Comparison of ENCODE assay signal across 21 cellular contexts in the genomic region with DNA sequence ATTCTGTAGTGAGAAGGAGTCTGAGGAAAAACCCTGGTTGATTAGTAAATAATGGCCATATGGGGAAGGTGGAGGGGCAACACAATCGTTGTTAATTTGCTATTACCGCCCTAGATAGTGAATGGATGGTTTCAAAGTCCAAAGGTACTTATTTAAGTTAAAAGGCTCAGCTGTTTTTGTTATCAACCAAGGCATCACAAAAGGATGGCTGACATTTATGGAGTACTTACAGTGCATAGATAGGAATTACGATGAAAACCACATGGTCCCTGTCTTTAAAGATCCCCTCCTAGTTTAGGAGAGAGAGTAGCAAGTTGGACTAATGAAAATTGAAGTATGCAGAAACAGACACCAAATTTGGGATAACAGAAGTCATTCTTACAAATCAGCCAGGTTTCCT.
DNase-seq lines count a peak whose midpoint lies in the region; ATAC-seq, FAIRE-seq and TF ChIP-seq lines count a peak whose summit lies in the region.
"Had no signal": no experiment of that assay in that cellular context is flagged by ENCODE, and none has a peak within 500 bp of the region (broad histone marks: within the 10 kb centered on the region; RNA-seq: fewer than 3 reads in every experiment).

No MANE protein-coding gene starts in this region.

- H2AFZ ChIP-seq in GM23338: no peak overlapping the region

- H3K4me1 ChIP-seq in GM23338 (ENCODE audit: insufficient read depth) (peaks cover 12% of the 10 kb centered on the region), small intestine (ENCODE audit: control insufficient read depth in 2 of 2, insufficient read depth in 1 of 2, low read depth in 1 of 2, low read length in 1 of 2) (no peaks in the 10 kb centered on the region)

- DNase-seq in GM23338 (ENCODE audit: low spot score): no peak
- peak; percentile 91 for DNase-seq in NCI-H2227 treated with DMSO at 0.1 percent for 48 hours (lab: John Stamatoyannopoulos, UW)
- no peak for DNase-seq in glutamatergic neuron
- DNase-seq in small intestine: peak; percentile 3
- no peak for DNase-seq in iPS-NIHi11 (ENCODE audit: low spot score)
- DNase-seq: ACHN; BE2C; C1 segment of cervical spinal cord; Caco-2; CD4-positive, alpha-beta T cell; GOT3; H7; HFFc6; IMR-90 had no signal

- peaks cover 24% of the 10 kb centered on the region for H3K4me1 Mint-ChIP-seq in GM23338
- H3K4me1 Mint-ChIP-seq in glutamatergic neuron (ENCODE audit: low read depth, unreplicated experiment): peaks cover 21% of the 10 kb centered on the region

- H3K36me3 Mint-ChIP-seq in GM23338 (ENCODE audit: low read depth): no peaks in the 10 kb centered on the region
- no peaks in the 10 kb centered on the region for H3K36me3 Mint-ChIP-seq in glutamatergic neuron (ENCODE audit: unreplicated experiment)

- H3K27me3 ChIP-seq in GM23338 (ENCODE audit: insufficient read depth) (no peaks in the 10 kb centered on the region), small intestine (ENCODE audit: control insufficient read depth in 2 of 2, insufficient read depth in 2 of 2, low read length in 2 of 2) (no peaks in the 10 kb centered on the region)
- H3K27me3 ChIP-seq: BE2C had no signal

- H3F3A ChIP-seq in GM23338 (replicated peaks; ENCODE audit: low read depth): no peaks in the 10 kb centered on the region

- TF ChIP-seq CTCF in GM23338 (conservative IDR thresholded peaks at IDR 0.05; ENCODE audit: low read depth in 2 of 2): no peak
- TF ChIP-seq CTCF in glutamatergic neuron (IDR thresholded peaks at IDR 0.05; ENCODE audit: partially characterized antibody, unreplicated experiment): no peak

- no peaks in the 10 kb centered on the region for H3K9me3 ChIP-seq in small intestine (ENCODE audit: control insufficient read depth, low read depth)
- H3K9me3 ChIP-seq: BE2C, Caco-2 had no signal

- 11 to 60% (median 36%) methylated on average over 3 of the region's 3 CpGs for WGBS in small intestine, 3 donors

- H3K4me3 ChIP-seq in GM23338: no peak overlapping the region
- H3K4me3 ChIP-seq in small intestine (ENCODE audit: low read depth in 1 of 2, low read length in 2 of 2): no peak overlapping the region

- no peaks in the 10 kb centered on the region for H3K36me3 ChIP-seq in GM23338 (ENCODE audit: insufficient read depth)
- no peaks in the 10 kb centered on the region for H3K36me3 ChIP-seq in small intestine (ENCODE audit: control insufficient read depth in 2 of 2, insufficient read depth in 2 of 2, low read length in 2 of 2)
- H3K36me3 ChIP-seq: BE2C had no signal

- H3K79me2 ChIP-seq in GM23338 (replicated peaks; ENCODE audit: insufficient read depth): no peaks in the 10 kb centered on the region

- H3K4me3 Mint-ChIP-seq in GM23338 (no peak overlapping the region), glutamatergic neuron (ENCODE audit: unreplicated experiment) (no peak overlapping the region)
- H3K4me3 Mint-ChIP-seq: CD4-positive, alpha-beta T cell; HFFc6 had no signal

- no peak for FAIRE-seq in small intestine (lab: Jason Lieb, UNC)
- FAIRE-seq: D721Med, G401.6, GM12891, HTR-8/SVneo had no signal

- ATAC-seq in GM23338: no peak
- no peak for ATAC-seq in GM18861 (IDR thresholded peaks at IDR 0.05; ENCODE audit: unreplicated experiment)
- ATAC-seq: HCT116 had no signal

- H4K20me1 ChIP-seq in GM23338 (replicated peaks; ENCODE audit: insufficient read depth): no peaks in the 10 kb centered on the region

- no peaks in the 10 kb centered on the region for H3K9me2 ChIP-seq in GM23338 (ENCODE audit: insufficient read depth)

- H3K27ac Mint-ChIP-seq in GM23338 (no peak overlapping the region), glutamatergic neuron (ENCODE audit: unreplicated experiment) (peak overlapping the region; percentile 5)
- H3K27ac Mint-ChIP-seq: CD4-positive, alpha-beta T cell; HFFc6 had no signal

- peaks cover 2% of the 10 kb centered on the region for H3K27me3 Mint-ChIP-seq in GM23338 (ENCODE audit: insufficient read depth, low read depth, poor library complexity)
- H3K27me3 Mint-ChIP-seq in glutamatergic neuron (ENCODE audit: unreplicated experiment): no peaks in the 10 kb centered on the region
- H3K27me3 Mint-ChIP-seq: CD4-positive, alpha-beta T cell had no signal

- peak overlapping the region; percentile 36; the same call in 1 of the 2 replicates for H3K27ac ChIP-seq in GM23338 (ENCODE audit: low read depth)
- H3K27ac ChIP-seq in small intestine (ENCODE audit: low read depth in 1 of 2, low read length in 1 of 2): no peak overlapping the region
- H3K27ac ChIP-seq: HL-60 had no signal

- H3K4me2 ChIP-seq in GM23338: no peak overlapping the region

- H3K9me3 Mint-ChIP-seq in GM23338 (no peaks in the 10 kb centered on the region; the same call in 2 of the 3 replicates), glutamatergic neuron (ENCODE audit: unreplicated experiment) (no peaks in the 10 kb centered on the region)
- H3K9me3 Mint-ChIP-seq: CD4-positive, alpha-beta T cell; HFFc6 had no signal

TF ChIP-seq in GM23338, 12 proteins besides CTCF, POLR2A, EP300 and RAD21 (continues in another document):
- no peak for TF ChIP-seq ZNF331 (CRISPR knock-in tag; IDR thresholded peaks at IDR 0.05; ENCODE audit: low read depth)
- no peak for TF ChIP-seq ZNF114 (CRISPR knock-in tag; IDR thresholded peaks at IDR 0.05)
- no peak for TF ChIP-seq CREB1 (CRISPR knock-in tag; IDR thresholded peaks at IDR 0.05; ENCODE audit: low read depth)
- no peak for TF ChIP-seq EZH2phosphoT487 (IDR thresholded peaks at IDR 0.05; ENCODE audit: unreplicated experiment)
- TF ChIP-seq, protein P1, sequence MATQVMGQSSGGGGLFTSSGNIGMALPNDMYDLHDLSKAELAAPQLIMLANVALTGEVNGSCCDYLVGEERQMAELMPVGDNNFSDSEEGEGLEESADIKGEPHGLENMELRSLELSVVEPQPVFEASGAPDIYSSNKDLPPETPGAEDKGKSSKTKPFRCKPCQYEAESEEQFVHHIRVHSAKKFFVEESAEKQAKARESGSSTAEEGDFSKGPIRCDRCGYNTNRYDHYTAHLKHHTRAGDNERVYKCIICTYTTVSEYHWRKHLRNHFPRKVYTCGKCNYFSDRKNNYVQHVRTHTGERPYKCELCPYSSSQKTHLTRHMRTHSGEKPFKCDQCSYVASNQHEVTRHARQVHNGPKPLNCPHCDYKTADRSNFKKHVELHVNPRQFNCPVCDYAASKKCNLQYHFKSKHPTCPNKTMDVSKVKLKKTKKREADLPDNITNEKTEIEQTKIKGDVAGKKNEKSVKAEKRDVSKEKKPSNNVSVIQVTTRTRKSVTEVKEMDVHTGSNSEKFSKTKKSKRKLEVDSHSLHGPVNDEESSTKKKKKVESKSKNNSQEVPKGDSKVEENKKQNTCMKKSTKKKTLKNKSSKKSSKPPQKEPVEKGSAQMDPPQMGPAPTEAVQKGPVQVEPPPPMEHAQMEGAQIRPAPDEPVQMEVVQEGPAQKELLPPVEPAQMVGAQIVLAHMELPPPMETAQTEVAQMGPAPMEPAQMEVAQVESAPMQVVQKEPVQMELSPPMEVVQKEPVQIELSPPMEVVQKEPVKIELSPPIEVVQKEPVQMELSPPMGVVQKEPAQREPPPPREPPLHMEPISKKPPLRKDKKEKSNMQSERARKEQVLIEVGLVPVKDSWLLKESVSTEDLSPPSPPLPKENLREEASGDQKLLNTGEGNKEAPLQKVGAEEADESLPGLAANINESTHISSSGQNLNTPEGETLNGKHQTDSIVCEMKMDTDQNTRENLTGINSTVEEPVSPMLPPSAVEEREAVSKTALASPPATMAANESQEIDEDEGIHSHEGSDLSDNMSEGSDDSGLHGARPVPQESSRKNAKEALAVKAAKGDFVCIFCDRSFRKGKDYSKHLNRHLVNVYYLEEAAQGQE (IDR thresholded peaks at IDR 0.05; ENCODE audit: unreplicated experiment): no peak
- TF ChIP-seq POLR2AphosphoS5 (IDR thresholded peaks at IDR 0.05; ENCODE audit: low read depth): no peak
- TF ChIP-seq NANOG (IDR thresholded peaks at IDR 0.05; ENCODE audit: borderline replicate concordance): no peak
- TF ChIP-seq EZH2 (IDR thresholded peaks at IDR 0.05; ENCODE audit: low read depth, unreplicated experiment): no peak
- no peak for TF ChIP-seq JUNB (IDR thresholded peaks at IDR 0.05; ENCODE audit: unreplicated experiment)

Comparison
In these comparisons a context has a peak if more than half of its experiments do, and no peak if none do; other contexts are left out.
1. DNase-seq: peak in NCI-H2227 treated with DMSO at 0.1 percent for 48 hours (single experiment) and small intestine (single experiment); none in GM23338 (single experiment), glutamatergic neuron (single experiment) and iPS-NIHi11 (single experiment).